ENCODE assay signal across 12 cellular contexts in the genomic region with DNA sequence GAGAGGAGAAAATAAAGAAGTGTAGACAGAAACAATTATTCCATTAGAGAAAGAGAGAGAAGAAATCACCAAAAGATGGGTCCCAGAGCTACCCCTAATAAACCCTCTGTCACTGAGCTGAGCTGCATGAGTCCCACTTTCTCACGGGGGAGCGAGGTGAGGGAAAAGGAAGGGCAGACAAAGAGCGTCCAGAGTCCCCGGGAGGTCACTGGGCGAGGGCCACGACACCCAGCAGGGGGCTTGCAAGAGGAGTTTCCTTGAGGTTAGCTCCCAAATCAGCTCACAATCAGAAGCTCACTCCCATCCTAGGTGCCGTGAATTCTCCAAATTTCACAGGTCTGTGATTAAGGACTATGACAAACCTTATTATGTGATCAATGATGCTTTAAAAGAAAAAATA.
DNase-seq lines count a peak whose midpoint lies in the region; ATAC-seq, FAIRE-seq and TF ChIP-seq lines count a peak whose summit lies in the region.
"Had no signal": no experiment of that assay in that cellular context is flagged by ENCODE, and none has a peak within 500 bp of the region (broad histone marks: within the 10 kb centered on the region; RNA-seq: fewer than 3 reads in every experiment).

No MANE protein-coding gene starts in this region.

- peak; percentile 26; the same call in 1 of the 2 replicates for TF ChIP-seq EP300 in Ishikawa (IDR thresholded peaks at IDR 0.05; ENCODE audit: borderline replicate concordance)
- no peak for TF ChIP-seq EP300 in GM12878 (IDR thresholded peaks at IDR 0.05; ENCODE audit: borderline replicate concordance in 1 of 2, control insufficient read depth in 1 of 2, low read depth in 2 of 2, low read length in 2 of 2)

- 10% methylated on average over 7 of the region's 7 CpGs for WGBS in GM12878 (ENCODE audit: insufficient coverage, insufficient replicate concordance, low lambda C conversion rate, missing lambda C conversion rate)

- SMC1A ChIA-PET in GM12878 (lab: Charles Lee; ENCODE audit: uncharacterized antibody, unreplicated experiment), result interaction anchor here (0.6 to 6.5 kb wide), 14 partner anchors 13 to 83 kb away, joined by 3 to 62 read pairs (median 5); a partner anchor contains a TSS

- H3K9me3 ChIP-seq in GM12878 (replicated peaks; ENCODE audit: control insufficient read depth, insufficient read depth, low read length), result peaks cover 1% of the 10 kb centered on the region; the same call in 1 of the 3 replicates
- no peaks in the 10 kb centered on the region for H3K9me3 ChIP-seq in mucosa of rectum (ENCODE audit: control insufficient read depth in 2 of 2, low read length in 2 of 2)
- no peaks in the 10 kb centered on the region for H3K9me3 ChIP-seq in subcutaneous abdominal adipose tissue (ENCODE audit: control insufficient read depth in 5 of 5, low read length in 5 of 5)

- RAD21 ChIA-PET in GM12878 (lab: Charles Lee; ENCODE audit: unreplicated experiment), result interaction anchor here (0.8 to 4.0 kb wide), 11 partner anchors 43 to 526 kb away, joined by 3 to 42 read pairs (median 5); a partner anchor contains a TSS

- TF ChIP-seq RAD21 in Ishikawa (IDR thresholded peaks at IDR 0.05; ENCODE audit: low read depth) (no peak), GM12878 (IDR thresholded peaks at IDR 0.05; ENCODE audit: insufficient read depth, low read depth, low read length) (no peak)

- H4K20me1 ChIP-seq in GM12878 (ENCODE audit: control insufficient read depth, insufficient read depth), result no peaks in the 10 kb centered on the region

- FAIRE-seq in GM12878 (lab: Jason Lieb, UNC), result no peak
- FAIRE-seq: small intestine had no signal

- CTCF ChIA-PET in GM12878 (lab: Yijun Ruan, JAX), result interaction anchor here (0.5 to 2.3 kb wide), 8 partner anchors 42 to 537 kb away, joined by 3 to 7 read pairs (median 4); a partner anchor contains a TSS

- no peaks in the 10 kb centered on the region for H3K27me3 ChIP-seq in GM12878 (replicated peaks in 1 of 2; ENCODE audit: control insufficient read depth in 2 of 2, insufficient read depth in 2 of 2, low read length in 1 of 2)
- H3K27me3 ChIP-seq in mucosa of rectum (ENCODE audit: control insufficient read depth in 2 of 2, insufficient read depth in 2 of 2, low read length in 2 of 2), result no peaks in the 10 kb centered on the region
- H3K27me3 ChIP-seq in subcutaneous abdominal adipose tissue (ENCODE audit: control insufficient read depth in 5 of 5, insufficient read depth in 4 of 5, low read length in 5 of 5), result no peaks in the 10 kb centered on the region
- H3K27me3 ChIP-seq: dorsolateral prefrontal cortex had no signal

- H3K36me3 ChIP-seq in GM12878 (ENCODE audit: control insufficient read depth in 2 of 2, insufficient read depth in 2 of 2, low read length in 1 of 2), result peaks cover 1 to 4% of the 10 kb centered on the region in 2 experiments; a peak in 1 of 4 replicates
- no peaks in the 10 kb centered on the region for H3K36me3 ChIP-seq in mucosa of rectum (ENCODE audit: control insufficient read depth in 2 of 2, insufficient read depth in 2 of 2, low read length in 2 of 2)
- H3K36me3 ChIP-seq in subcutaneous abdominal adipose tissue (ENCODE audit: control insufficient read depth in 5 of 5, insufficient read depth in 5 of 5, low read length in 5 of 5), result no peaks in the 10 kb centered on the region

- POLR2A ChIA-PET in GM12878 (lab: Charles Lee), result interaction anchor here (1.1 to 3.2 kb wide), 7 partner anchors 13 to 79 kb away, joined by 3 to 28 read pairs (median 8); no protein-coding TSS in a partner anchor

- H3K79me2 ChIP-seq in GM12878 (ENCODE audit: control insufficient read depth, insufficient read depth, low read length), result no peaks in the 10 kb centered on the region; the same call in none of the 2 replicates

- H2AFZ ChIP-seq in GM12878 (ENCODE audit: control insufficient read depth, low read depth, low read length), result peak overlapping the region; percentile 1; the same call in 1 of the 2 replicates

- H3K4me1 ChIP-seq in GM12878 (ENCODE audit: control insufficient read depth, insufficient read depth, low read length) (peaks cover 43% of the 10 kb centered on the region), mucosa of rectum (ENCODE audit: control insufficient read depth in 2 of 2, insufficient read depth in 2 of 2, low read length in 2 of 2) (peaks cover 5 to 6% of the 10 kb centered on the region in 2 donors), subcutaneous abdominal adipose tissue (ENCODE audit: control insufficient read depth in 5 of 5, insufficient read depth in 5 of 5, low read length in 5 of 5) (peaks cover 26 to 71% (median 62%) of the 10 kb centered on the region in 5 donors)

- H3K27ac ChIP-seq in GM12878 (ENCODE audit: control insufficient read depth, insufficient read depth) (peak overlapping the region; percentile 22), mucosa of rectum (ENCODE audit: low read depth in 2 of 2, low read length in 2 of 2) (peak overlapping the region; percentile 17 to 75), subcutaneous abdominal adipose tissue (ENCODE audit: low read depth, low read length) (peak overlapping the region; percentile 93)

- ATAC-seq in GM12878 (no peak), HG03139 (IDR thresholded peaks at IDR 0.05; ENCODE audit: unreplicated experiment) (no peak), HG02588 (IDR thresholded peaks at IDR 0.05; ENCODE audit: unreplicated experiment) (no peak)

- H3K4me3 ChIP-seq in GM12878 (peak overlapping the region; percentile 7; the same call in 1 of the 2 replicates), mucosa of rectum (ENCODE audit: low read length in 2 of 2) (no peak overlapping the region), subcutaneous abdominal adipose tissue (ENCODE audit: low read depth in 1 of 5, low read length in 5 of 5) (peak overlapping the region; percentile 42 to 66 (median 46))

- no peak for TF ChIP-seq CTCF in GM12878 (IDR thresholded peaks at IDR 0.05 in 2 of 3, conservative IDR thresholded peaks at IDR 0.05 in 1 of 3; ENCODE audit: control insufficient read depth in 2 of 3, extremely low read depth in 1 of 3, insufficient read depth in 1 of 3, low read depth in 3 of 3, low read length in 3 of 3)

- DNase-seq in GM12878 (ENCODE audit: low read depth, low spot score) (no peak), middle frontal gyrus (ENCODE audit: extremely low spot score, low spot score) (no peak)
- DNase-seq: activated gamma-delta T cell treated with Interleukin-2 at 50 U/mL for 16 hours, DMS79, NCI-H446, small intestine had no signal

- no peak; the same call in 1 of the 2 replicates for TF ChIP-seq POLR2A in GM12878 (IDR thresholded peaks at IDR 0.05; ENCODE audit: low read depth, low read length)

- intact Hi-C loops in GM12878 (cut with micrococcal nuclease; ENCODE audit: unreplicated experiment), result loop anchor here (1.0 kb wide), 1 partner anchor 79 kb away; no protein-coding TSS in a partner anchor

- H3K9ac ChIP-seq in GM12878 (ENCODE audit: control insufficient read depth, insufficient read depth, low read length), result 0 out of 2 replicates have a peak overlapping the region, but pooled peaks have one; percentile 9
- H3K9ac ChIP-seq in mucosa of rectum (ENCODE audit: low read depth in 1 of 2, low read length in 2 of 2), result no peak overlapping the region
- H3K9ac ChIP-seq in subcutaneous abdominal adipose tissue (ENCODE audit: low read length in 5 of 5), result peak overlapping the region; percentile 55 to 75 (median 71)

- no TSS peak for BruUV-seq in GM12878 (replicated peaks; lab: Mats Ljungman, UMichigan)

- in situ Hi-C loops in GM12878 (cut with MboI), result no loop called here

- peak overlapping the region; percentile 28 for H3K4me2 ChIP-seq in GM12878 (ENCODE audit: control insufficient read depth, insufficient read depth)

TF ChIP-seq in Ishikawa, 13 proteins besides CTCF, POLR2A, EP300 and RAD21 (continues in another document):
- TF ChIP-seq, protein P1, sequence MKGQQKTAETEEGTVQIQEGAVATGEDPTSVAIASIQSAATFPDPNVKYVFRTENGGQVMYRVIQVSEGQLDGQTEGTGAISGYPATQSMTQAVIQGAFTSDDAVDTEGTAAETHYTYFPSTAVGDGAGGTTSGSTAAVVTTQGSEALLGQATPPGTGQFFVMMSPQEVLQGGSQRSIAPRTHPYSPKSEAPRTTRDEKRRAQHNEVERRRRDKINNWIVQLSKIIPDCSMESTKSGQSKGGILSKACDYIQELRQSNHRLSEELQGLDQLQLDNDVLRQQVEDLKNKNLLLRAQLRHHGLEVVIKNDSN (IDR thresholded peaks at IDR 0.05), result no peak
- TF ChIP-seq TAF1 (IDR thresholded peaks at IDR 0.05; ENCODE audit: low read depth), result no peak
- TF ChIP-seq CREB1 (IDR thresholded peaks at IDR 0.05; ENCODE audit: low read depth), result no peak

TF ChIP-seq in GM12878, 131 proteins besides CTCF, POLR2A, EP300 and RAD21:
- no peak for TF ChIP-seq SREBF2 (IDR thresholded peaks at IDR 0.05; ENCODE audit: low read length)
- no peak for TF ChIP-seq BACH1 (IDR thresholded peaks at IDR 0.05; ENCODE audit: borderline replicate concordance)
- no peak for TF ChIP-seq SMAD1 (IDR thresholded peaks at IDR 0.05; ENCODE audit: low read depth, partially characterized antibody)
- no peak for TF ChIP-seq YBX1 (IDR thresholded peaks at IDR 0.05)
- TF ChIP-seq NRF1 (conservative IDR thresholded peaks at IDR 0.05; ENCODE audit: low read depth, low read length), result no peak
- TF ChIP-seq RELA (IDR thresholded peaks at IDR 0.05; ENCODE audit: borderline replicate concordance, partially characterized antibody), result no peak

Comparison
In these comparisons a context has a peak if more than half of its experiments do, and no peak if none do; other contexts are left out.
1. H3K27ac ChIP-seq: peak in every context shown above with its lines; median percentile 93 in subcutaneous abdominal adipose tissue; 46 in mucosa of rectum; 22 in GM12878.
2. H3K4me3 ChIP-seq: peak in GM12878 (single experiment) and subcutaneous abdominal adipose tissue (5 of 5); none in mucosa of rectum (0 of 2).
3. H3K9ac ChIP-seq: peak in GM12878 (single experiment) and subcutaneous abdominal adipose tissue (5 of 5); none in mucosa of rectum (0 of 2).